16 cellular contexts compared by ENCODE assay signal in genomic region chr20:59588236-59588855, GRCh38. TPM values are rescaled to one million over a fixed set of nuclear protein-coding genes. Genes with fewer than 3 reads are reported as not detected.
DNase-seq lines count a peak whose midpoint lies in the region; ATAC-seq and TF ChIP-seq lines count a peak whose summit lies in the region.
"Had no signal": no experiment of that assay in that cellular context is flagged by ENCODE, and none has a peak within 500 bp of the region (broad histone marks: within the 10 kb centered on the region; RNA-seq: fewer than 3 reads in every experiment).

No MANE protein-coding gene starts in this region.

- peak overlapping the region in 9 of 11 experiments; percentile 67 to 91 (median 78); a peak in 18 of 22 replicates for H3K9ac ChIP-seq in BLaER1 treated with 17β-estradiol and CSF1 and Interleukin-3, amounts not matched to agents 10 nM and 100 nM
- H3K9ac ChIP-seq: GM23248 had no signal

- ATAC-seq in Right ventricle myocardium inferior = no peak
- ATAC-seq: CD8-positive, alpha-beta T cell had no signal

- DNase-seq in cardiac septum (ENCODE audit: low spot score) (peak; percentile 58), Right ventricle myocardium inferior (ENCODE audit: missing footprints) (no peak), glutamatergic neuron (peak; percentile 5), NCI-H82 treated with DMSO at 0.1 percent for 48 hours (lab: John Stamatoyannopoulos, UW; ENCODE audit: unreplicated experiment) (no peak), GM03348 (ENCODE audit: low spot score) (no peak), Ammon's horn (ENCODE audit: low spot score) (no peak)
- DNase-seq: ACHN; Calu3; CD8-positive, alpha-beta T cell; DMS79 treated with DMSO at 0.1 percent for 48 hours; GM23248 had no signal

- H3K9me3 Mint-ChIP-seq in glutamatergic neuron (ENCODE audit: unreplicated experiment) = peaks cover 6% of the 10 kb centered on the region
- H3K9me3 Mint-ChIP-seq: CD8-positive, alpha-beta T cell had no signal

- intact Hi-C loops in cardiac septum (cut with DNase I) = no loop called here
- intact Hi-C loops in Right ventricle myocardium inferior (cut with DNase I) = no loop called here

- H3K27me3 ChIP-seq in BLaER1 treated with 17β-estradiol and CSF1 and Interleukin-3, amounts not matched to agents 10 nM and 100 nM = peaks cover 0 to 71% (median 0%) of the 10 kb centered on the region in 11 experiments; a peak in 4 of 22 replicates

- no peaks in the 10 kb centered on the region for H3K36me3 Mint-ChIP-seq in glutamatergic neuron (ENCODE audit: unreplicated experiment)
- H3K36me3 Mint-ChIP-seq: CD8-positive, alpha-beta T cell had no signal

- H3K27ac Mint-ChIP-seq in glutamatergic neuron (ENCODE audit: unreplicated experiment) = no peak overlapping the region
- H3K27ac Mint-ChIP-seq: CD8-positive, alpha-beta T cell had no signal

- H3K27ac ChIP-seq in BLaER1 treated with 17β-estradiol and CSF1 and Interleukin-3, amounts not matched to agents 10 nM and 100 nM = peak overlapping the region in 9 of 11 experiments; percentile 66 to 85 (median 83); a peak in 18 of 22 replicates
- H3K27ac ChIP-seq: GM23248, HL-60 had no signal

- H3K4me3 ChIP-seq in BLaER1 treated with 17β-estradiol and CSF1 and Interleukin-3, amounts not matched to agents 10 nM and 100 nM = peak overlapping the region in 8 of 10 experiments; percentile 57 to 93 (median 62); a peak in 15 of 20 replicates
- H3K4me3 ChIP-seq: GM23248, HAP-1 had no signal

- H4K20me1 ChIP-seq in BLaER1 treated with 17β-estradiol and CSF1 and Interleukin-3, amounts not matched to agents 10 nM and 100 nM = peaks cover 0 to 20% (median 0%) of the 10 kb centered on the region in 11 experiments; a peak in 3 of 22 replicates

- peaks cover 14% of the 10 kb centered on the region for H3K27me3 Mint-ChIP-seq in glutamatergic neuron (ENCODE audit: unreplicated experiment)

- H3K36me3 ChIP-seq in BLaER1 treated with 17β-estradiol and CSF1 and Interleukin-3, amounts not matched to agents 10 nM and 100 nM = peaks cover 0 to 87% (median 16%) of the 10 kb centered on the region in 11 experiments; a peak in 11 of 22 replicates
- H3K36me3 ChIP-seq: HAP-1 had no signal

- H3K4me2 ChIP-seq in BLaER1 treated with 17β-estradiol and CSF1 and Interleukin-3, amounts not matched to agents 10 nM and 100 nM = peak overlapping the region; percentile 85 to 99 (median 93)

- peaks cover 12 to 32% (median 21%) of the 10 kb centered on the region in 11 experiments; a peak in 21 of 22 replicates for H3K9me3 ChIP-seq in BLaER1 treated with 17β-estradiol and CSF1 and Interleukin-3, amounts not matched to agents 10 nM and 100 nM (replicated peaks in 1 of 11)
- H3K9me3 ChIP-seq: HAP-1 had no signal

- peaks cover 46 to 96% (median 92%) of the 10 kb centered on the region in 10 experiments for H3K4me1 ChIP-seq in BLaER1 treated with 17β-estradiol and CSF1 and Interleukin-3, amounts not matched to agents 10 nM and 100 nM
- H3K4me1 ChIP-seq: HAP-1 had no signal

- no peaks in the 10 kb centered on the region for H3K4me1 Mint-ChIP-seq in glutamatergic neuron (ENCODE audit: low read depth, unreplicated experiment)

- TF ChIP-seq CTCF in glutamatergic neuron (IDR thresholded peaks at IDR 0.05; ENCODE audit: partially characterized antibody, unreplicated experiment) = no peak

- H3K4me3 Mint-ChIP-seq in glutamatergic neuron (ENCODE audit: unreplicated experiment) = no peak overlapping the region
- H3K4me3 Mint-ChIP-seq: CD8-positive, alpha-beta T cell had no signal

RNA-seq across cellular contexts. Expression of gene PHACTR3, which starts 16.0 kb away (rescaled TPM):
- total RNA-seq in cardiac septum (0.54 TPM), Right ventricle myocardium inferior (9.9 TPM), glutamatergic neuron (ENCODE audit: unreplicated experiment) (37.0 TPM)
- total RNA-seq: A172; CD8-positive, alpha-beta T cell; GM23248; HT1080 had no signal

Comparison
In these comparisons a context has a peak if more than half of its experiments do, and no peak if none do; other contexts are left out.
1. DNase-seq: peak in cardiac septum (single experiment) and glutamatergic neuron (single experiment); none in Right ventricle myocardium inferior (single experiment), NCI-H82 treated with DMSO at 0.1 percent for 48 hours (single experiment), GM03348 (single experiment) and Ammon's horn (single experiment).